Comparison of ENCODE assay signal across 8 cellular contexts in genomic region chr11:122439911-122440782, GRCh38.
A peak's percentile ranks its signal among the peaks of the same experiment; 100 is the strongest.
DNase-seq lines count a peak whose midpoint lies in the region; FAIRE-seq and TF ChIP-seq lines count a peak whose summit lies in the region.

No MANE protein-coding gene starts in this region.

- FAIRE-seq in D721Med (lab: Jason Lieb, UNC), result no peak

- H3K9ac ChIP-seq in iPS-20b (ENCODE audit: low read depth, low read length), result peak overlapping the region; percentile 73

- peak; percentile 8 for DNase-seq in HuH-7.5 (ENCODE audit: low spot score)
- DNase-seq in astrocyte of the cerebellum (ENCODE audit: low read depth), result peak; percentile 12
- DNase-seq in smooth muscle cell of the brain vasculature (ENCODE audit: low read depth, low spot score), result peak; percentile 24
- no peak for DNase-seq in stimulated activated CD4-positive, alpha-beta T cell treated with anti-CD3 and anti-CD28 coated beads, Interleukin-4, amount 100 ng/mL, for 4 hours
- no peak for DNase-seq in NCI-H1930 (lab: John Stamatoyannopoulos, UW)
- no peak for DNase-seq in NCI-H2196 (lab: John Stamatoyannopoulos, UW; ENCODE audit: unreplicated experiment)
- DNase-seq in D721Med (ENCODE audit: insufficient read length, low spot score), result no peak

- peaks cover 4% of the 10 kb centered on the region; the same call in 1 of the 2 replicates for H3K27me3 ChIP-seq in iPS-20b (ENCODE audit: insufficient read depth, low read length)

- no peak for TF ChIP-seq CTCF in astrocyte of the cerebellum (IDR thresholded peaks at IDR 0.05; ENCODE audit: low read depth, low read length, missing control alignments)
- no peak for TF ChIP-seq CTCF in D721Med (IDR thresholded peaks at IDR 0.05; ENCODE audit: insufficient read depth, missing control alignments)

- peak overlapping the region; percentile 49 for H3K4me3 ChIP-seq in astrocyte of the cerebellum (ENCODE audit: low read depth, low read length)
- H3K4me3 ChIP-seq in iPS-20b (ENCODE audit: low read length), result peak overlapping the region; percentile 70

- no peaks in the 10 kb centered on the region for H3K9me3 ChIP-seq in iPS-20b (ENCODE audit: insufficient read depth, low read depth, low read length)

- H3K36me3 ChIP-seq in iPS-20b (ENCODE audit: insufficient read depth, low read depth, low read length), result no peaks in the 10 kb centered on the region

- peaks cover 32% of the 10 kb centered on the region; the same call in 1 of the 2 replicates for H3K4me1 ChIP-seq in iPS-20b (ENCODE audit: insufficient read depth, low read length)

- in situ Hi-C loops in astrocyte of the cerebellum (cut with HindIII; ENCODE audit: low sequenced_read_pairs), result no loop called here

- H3K27ac ChIP-seq in iPS-20b (ENCODE audit: low read length), result peak overlapping the region; percentile 75

Comparison
In these comparisons a context has a peak if more than half of its experiments do, and no peak if none do; other contexts are left out.
1. DNase-seq: peak in HuH-7.5 (single experiment), astrocyte of the cerebellum (single experiment) and smooth muscle cell of the brain vasculature (single experiment); none in stimulated activated CD4-positive, alpha-beta T cell treated with anti-CD3 and anti-CD28 coated beads, Interleukin-4, amount 100 ng/mL, for 4 hours (0 of 2), NCI-H1930 (0 of 2), NCI-H2196 (single experiment) and D721Med (single experiment).